ENCODE assay signal across 13 cellular contexts in the genomic region with DNA sequence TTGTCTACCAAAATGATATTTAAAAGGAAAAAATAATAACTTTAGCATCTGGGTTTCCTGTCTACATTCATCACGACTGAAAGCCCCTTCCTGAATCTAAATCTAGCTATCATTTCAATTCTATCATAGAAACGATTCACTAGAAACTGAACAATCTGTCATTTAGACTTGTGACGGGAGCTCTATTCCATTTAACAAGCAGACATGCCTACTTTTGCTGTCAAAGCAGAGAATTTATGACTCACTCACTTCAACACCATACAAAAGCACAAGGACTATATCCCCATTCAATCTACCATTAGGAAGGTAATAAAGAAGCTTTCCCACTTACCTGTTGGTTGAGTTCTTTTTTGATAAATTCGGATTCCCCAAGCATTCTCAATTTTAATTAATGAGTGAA.
DNase-seq lines count a peak whose midpoint lies in the region; ATAC-seq lines count a peak whose summit lies in the region.
"Had no signal": no experiment of that assay in that cellular context is flagged by ENCODE, and none has a peak within 500 bp of the region (broad histone marks: within the 10 kb centered on the region; RNA-seq: fewer than 3 reads in every experiment).

No MANE protein-coding gene starts in this region.

- no peaks in the 10 kb centered on the region for H4K20me1 ChIP-seq in BLaER1

- peak; percentile 50 for DNase-seq in NCI-H1436 (lab: John Stamatoyannopoulos, UW)
- peak; percentile 45 for DNase-seq in NCI-H2227 (lab: John Stamatoyannopoulos, UW; ENCODE audit: unreplicated experiment)
- peak; percentile 36 to 79 for DNase-seq in lung microvascular endothelial cell (ENCODE audit: low read depth in 2 of 2)
- DNase-seq in NOMO-1 treated with dmso at 0.1 percent for 144 hours (lab: John Stamatoyannopoulos, UW; ENCODE audit: unreplicated experiment): no peak
- DNase-seq in HuH-7 (ENCODE audit: low spot score): no peak
- DNase-seq: Caco-2; CD8-positive, alpha-beta T cell; GM23248 had no signal

- no peak overlapping the region for H3K4me3 ChIP-seq in BLaER1
- H3K4me3 ChIP-seq: GM23248 had no signal

- no peak overlapping the region for H3K27ac ChIP-seq in BLaER1
- H3K27ac ChIP-seq: C4-2B, GM23248, HL-60 had no signal

- no peak overlapping the region for H3K9ac ChIP-seq in BLaER1
- H3K9ac ChIP-seq: GM23248 had no signal

- no peaks in the 10 kb centered on the region for H3K9me3 ChIP-seq in BLaER1
- H3K9me3 ChIP-seq: Caco-2 had no signal

- H3K4me2 ChIP-seq in BLaER1: 0 out of 2 replicates have a peak overlapping the region, but pooled peaks have one; percentile 20

- H3K27me3 ChIP-seq in BLaER1: no peaks in the 10 kb centered on the region

- no peaks in the 10 kb centered on the region for H3K36me3 ChIP-seq in BLaER1

- no peak for ATAC-seq in GM19455 (IDR thresholded peaks at IDR 0.05; ENCODE audit: unreplicated experiment)
- ATAC-seq: CD8-positive, alpha-beta T cell; HCT116 had no signal

- H3K4me1 ChIP-seq in BLaER1: no peaks in the 10 kb centered on the region
- H3K4me1 ChIP-seq: Caco-2 had no signal

Comparison
In these comparisons a context has a peak if more than half of its experiments do, and no peak if none do; other contexts are left out.
1. DNase-seq: peak in NCI-H1436 (single experiment), NCI-H2227 (single experiment) and lung microvascular endothelial cell (2 of 2); none in NOMO-1 treated with dmso at 0.1 percent for 144 hours (single experiment) and HuH-7 (single experiment).